8 cellular contexts compared by ENCODE assay signal in genomic region chr18:57438669-57439616, GRCh38. TPM values are rescaled to one million over a fixed set of nuclear protein-coding genes. Genes with fewer than 3 reads are reported as not detected.
DNase-seq lines count a peak whose midpoint lies in the region; ATAC-seq, FAIRE-seq and TF ChIP-seq lines count a peak whose summit lies in the region.

No MANE protein-coding gene starts in this region.

- FAIRE-seq in kidney (lab: Jason Lieb, UNC) (no peak), GM19239 (lab: Jason Lieb, UNC) (no peak)

- H3K9ac ChIP-seq in kidney (ENCODE audit: low read length in 2 of 2) = no peak overlapping the region

- peaks cover 4 to 24% of the 10 kb centered on the region in 2 donors for H3K4me1 ChIP-seq in kidney (ENCODE audit: control insufficient read depth in 1 of 2, insufficient read depth in 1 of 2, low read depth in 1 of 2, low read length in 2 of 2)
- peaks cover 16% of the 10 kb centered on the region for H3K4me1 ChIP-seq in upper lobe of right lung

- intact Hi-C loops in kidney (cut with DNase I) = no loop called here
- intact Hi-C loops in upper lobe of right lung (cut with DNase I) = no loop called here

- TF ChIP-seq CTCF in kidney (IDR thresholded peaks at IDR 0.05; ENCODE audit: borderline replicate concordance, extremely low read depth, insufficient read depth) (no peak), upper lobe of right lung (IDR thresholded peaks at IDR 0.05) (no peak)

- no peak overlapping the region for H3K4me3 Mint-ChIP-seq in memory B cell

- H3K4me1 Mint-ChIP-seq in memory B cell = peaks cover 19% of the 10 kb centered on the region

- peaks cover 38% of the 10 kb centered on the region for H3K27me3 Mint-ChIP-seq in memory B cell

- no peak for ATAC-seq in memory B cell (ENCODE audit: low read depth)
- ATAC-seq in upper lobe of right lung = no peak

- no peak overlapping the region for H3K4me3 ChIP-seq in kidney (ENCODE audit: low read length in 2 of 2)
- H3K4me3 ChIP-seq in upper lobe of right lung = no peak overlapping the region

- no peaks in the 10 kb centered on the region for H3K9me3 ChIP-seq in kidney (ENCODE audit: control insufficient read depth in 1 of 2, low read length in 2 of 2)
- H3K9me3 ChIP-seq in upper lobe of right lung = no peaks in the 10 kb centered on the region

- peak overlapping the region; percentile 46 for H3K27ac Mint-ChIP-seq in memory B cell

- peaks cover 6% of the 10 kb centered on the region for H3K36me3 Mint-ChIP-seq in memory B cell

- no peak overlapping the region for H3K27ac ChIP-seq in kidney (ENCODE audit: low read depth in 2 of 2, low read length in 2 of 2)
- H3K27ac ChIP-seq in upper lobe of right lung = no peak overlapping the region

- peaks cover 87% of the 10 kb centered on the region for H3K27me3 ChIP-seq in upper lobe of right lung

- peaks cover 1% of the 10 kb centered on the region for H3K9me3 Mint-ChIP-seq in memory B cell

- peak; percentile 45 for DNase-seq in COR-L47 (lab: John Stamatoyannopoulos, UW)
- DNase-seq in HT-29 (ENCODE audit: low spot score) = peak; percentile 51
- DNase-seq in SHP77 treated with DMSO at 0.1 percent for 48 hours (lab: John Stamatoyannopoulos, UW) = peak; percentile 29
- no peak for DNase-seq in memory B cell (ENCODE audit: low spot score in 2 of 2)
- DNase-seq in effector CD8-positive, alpha-beta T cell (lab: John Stamatoyannopoulos, UW) = no peak
- no peak for DNase-seq in kidney
- no peak for DNase-seq in GM19239 (ENCODE audit: insufficient read length, low spot score)
- no peak for DNase-seq in upper lobe of right lung

- H3K36me3 ChIP-seq in kidney (ENCODE audit: control insufficient read depth in 1 of 2, insufficient read depth in 2 of 2, low read length in 2 of 2) = no peaks in the 10 kb centered on the region
- H3K36me3 ChIP-seq in upper lobe of right lung = no peaks in the 10 kb centered on the region

RNA-seq across cellular contexts. Expression of gene ONECUT2, which starts 3.8 kb away (rescaled TPM):
- 6.6 and 8.6 TPM in 2 replicates for total RNA-seq in HT-29 (2014; rRNA removed; shearing (Covaris generic))
- total RNA-seq in kidney (0.22 TPM), upper lobe of right lung (0.03 TPM)
- 0.02 TPM for polyA plus RNA-seq in kidney (ENCODE audit: insufficient read depth, low read depth, low replicate concordance)

Comparison
In these comparisons a context has a peak if more than half of its experiments do, and no peak if none do; other contexts are left out.
1. DNase-seq: peak in COR-L47 (single experiment), HT-29 (single experiment) and SHP77 treated with DMSO at 0.1 percent for 48 hours (single experiment); none in memory B cell (0 of 2), effector CD8-positive, alpha-beta T cell (single experiment), kidney (single experiment), GM19239 (single experiment) and upper lobe of right lung (single experiment).